In the genomic region with DNA sequence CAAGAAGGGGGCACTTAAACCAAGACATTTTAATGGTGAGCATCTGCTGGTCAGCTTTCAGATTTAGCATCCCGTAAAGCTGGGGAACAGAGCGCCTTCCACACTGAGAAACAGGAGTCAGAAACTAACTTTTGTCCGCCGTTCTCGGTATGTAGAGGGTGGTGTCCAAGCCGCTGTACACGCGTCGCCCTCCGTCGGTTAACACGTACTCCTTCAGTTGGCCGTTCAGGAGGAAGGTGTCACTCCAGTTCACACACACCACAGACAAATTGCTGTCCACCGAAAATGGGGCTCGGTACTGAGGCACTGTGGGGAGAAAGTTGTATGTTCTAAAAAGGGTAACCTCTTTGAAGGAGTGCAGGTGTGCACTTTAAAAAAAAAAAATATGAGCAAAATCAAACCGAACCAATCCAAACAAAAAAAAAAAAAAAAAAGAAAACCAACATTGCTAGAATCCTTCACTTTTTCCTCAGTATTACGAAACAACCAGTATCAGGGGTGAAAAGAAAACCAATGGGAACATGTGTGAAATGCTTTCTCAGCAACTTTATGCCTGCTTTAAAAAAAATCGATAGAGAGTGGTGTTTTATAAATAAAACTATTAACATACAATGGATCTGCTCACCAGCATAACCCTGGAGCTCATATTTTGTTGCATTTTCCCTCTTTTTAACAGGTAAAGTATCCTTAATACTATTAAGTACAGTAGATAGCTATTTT, we compare ENCODE assay signal across 3 cellular contexts.
TF ChIP-seq lines count a peak whose summit lies in the region.

No MANE protein-coding gene starts in this region.

TF ChIP-seq in GM23338, 12 proteins besides CTCF, POLR2A, EP300 and RAD21 (continues in another document):
- TF ChIP-seq NANOG (IDR thresholded peaks at IDR 0.05; ENCODE audit: borderline replicate concordance), result no peak
- TF ChIP-seq EZH2phosphoT487 (IDR thresholded peaks at IDR 0.05; ENCODE audit: unreplicated experiment), result no peak
- TF ChIP-seq ZNF331 (CRISPR knock-in tag; IDR thresholded peaks at IDR 0.05; ENCODE audit: low read depth), result no peak
- no peak for TF ChIP-seq EZH2 (IDR thresholded peaks at IDR 0.05; ENCODE audit: low read depth, unreplicated experiment)
- no peak for TF ChIP-seq JUNB (IDR thresholded peaks at IDR 0.05; ENCODE audit: unreplicated experiment)
- TF ChIP-seq, protein P1, sequence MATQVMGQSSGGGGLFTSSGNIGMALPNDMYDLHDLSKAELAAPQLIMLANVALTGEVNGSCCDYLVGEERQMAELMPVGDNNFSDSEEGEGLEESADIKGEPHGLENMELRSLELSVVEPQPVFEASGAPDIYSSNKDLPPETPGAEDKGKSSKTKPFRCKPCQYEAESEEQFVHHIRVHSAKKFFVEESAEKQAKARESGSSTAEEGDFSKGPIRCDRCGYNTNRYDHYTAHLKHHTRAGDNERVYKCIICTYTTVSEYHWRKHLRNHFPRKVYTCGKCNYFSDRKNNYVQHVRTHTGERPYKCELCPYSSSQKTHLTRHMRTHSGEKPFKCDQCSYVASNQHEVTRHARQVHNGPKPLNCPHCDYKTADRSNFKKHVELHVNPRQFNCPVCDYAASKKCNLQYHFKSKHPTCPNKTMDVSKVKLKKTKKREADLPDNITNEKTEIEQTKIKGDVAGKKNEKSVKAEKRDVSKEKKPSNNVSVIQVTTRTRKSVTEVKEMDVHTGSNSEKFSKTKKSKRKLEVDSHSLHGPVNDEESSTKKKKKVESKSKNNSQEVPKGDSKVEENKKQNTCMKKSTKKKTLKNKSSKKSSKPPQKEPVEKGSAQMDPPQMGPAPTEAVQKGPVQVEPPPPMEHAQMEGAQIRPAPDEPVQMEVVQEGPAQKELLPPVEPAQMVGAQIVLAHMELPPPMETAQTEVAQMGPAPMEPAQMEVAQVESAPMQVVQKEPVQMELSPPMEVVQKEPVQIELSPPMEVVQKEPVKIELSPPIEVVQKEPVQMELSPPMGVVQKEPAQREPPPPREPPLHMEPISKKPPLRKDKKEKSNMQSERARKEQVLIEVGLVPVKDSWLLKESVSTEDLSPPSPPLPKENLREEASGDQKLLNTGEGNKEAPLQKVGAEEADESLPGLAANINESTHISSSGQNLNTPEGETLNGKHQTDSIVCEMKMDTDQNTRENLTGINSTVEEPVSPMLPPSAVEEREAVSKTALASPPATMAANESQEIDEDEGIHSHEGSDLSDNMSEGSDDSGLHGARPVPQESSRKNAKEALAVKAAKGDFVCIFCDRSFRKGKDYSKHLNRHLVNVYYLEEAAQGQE (IDR thresholded peaks at IDR 0.05; ENCODE audit: unreplicated experiment), result no peak
- TF ChIP-seq, protein P2, sequence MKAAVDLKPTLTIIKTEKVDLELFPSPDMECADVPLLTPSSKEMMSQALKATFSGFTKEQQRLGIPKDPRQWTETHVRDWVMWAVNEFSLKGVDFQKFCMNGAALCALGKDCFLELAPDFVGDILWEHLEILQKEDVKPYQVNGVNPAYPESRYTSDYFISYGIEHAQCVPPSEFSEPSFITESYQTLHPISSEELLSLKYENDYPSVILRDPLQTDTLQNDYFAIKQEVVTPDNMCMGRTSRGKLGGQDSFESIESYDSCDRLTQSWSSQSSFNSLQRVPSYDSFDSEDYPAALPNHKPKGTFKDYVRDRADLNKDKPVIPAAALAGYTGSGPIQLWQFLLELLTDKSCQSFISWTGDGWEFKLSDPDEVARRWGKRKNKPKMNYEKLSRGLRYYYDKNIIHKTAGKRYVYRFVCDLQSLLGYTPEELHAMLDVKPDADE (IDR thresholded peaks at IDR 0.05), result no peak

TF ChIP-seq in H1, 55 proteins besides CTCF, POLR2A, EP300 and RAD21:
- no peak for TF ChIP-seq SIN3A (conservative IDR thresholded peaks at IDR 0.05 in 1 of 2, IDR thresholded peaks at IDR 0.05 in 1 of 2; ENCODE audit: low read depth in 1 of 2, low read length in 2 of 2)
- TF ChIP-seq SP4 (IDR thresholded peaks at IDR 0.05; ENCODE audit: low read length), result no peak
- TF ChIP-seq POLR2AphosphoS5 (IDR thresholded peaks at IDR 0.05; ENCODE audit: low read depth, low read length), result no peak

TF ChIP-seq in HepG2, 621 proteins besides CTCF, POLR2A, EP300 and RAD21:
- TF ChIP-seq, protein P3, sequence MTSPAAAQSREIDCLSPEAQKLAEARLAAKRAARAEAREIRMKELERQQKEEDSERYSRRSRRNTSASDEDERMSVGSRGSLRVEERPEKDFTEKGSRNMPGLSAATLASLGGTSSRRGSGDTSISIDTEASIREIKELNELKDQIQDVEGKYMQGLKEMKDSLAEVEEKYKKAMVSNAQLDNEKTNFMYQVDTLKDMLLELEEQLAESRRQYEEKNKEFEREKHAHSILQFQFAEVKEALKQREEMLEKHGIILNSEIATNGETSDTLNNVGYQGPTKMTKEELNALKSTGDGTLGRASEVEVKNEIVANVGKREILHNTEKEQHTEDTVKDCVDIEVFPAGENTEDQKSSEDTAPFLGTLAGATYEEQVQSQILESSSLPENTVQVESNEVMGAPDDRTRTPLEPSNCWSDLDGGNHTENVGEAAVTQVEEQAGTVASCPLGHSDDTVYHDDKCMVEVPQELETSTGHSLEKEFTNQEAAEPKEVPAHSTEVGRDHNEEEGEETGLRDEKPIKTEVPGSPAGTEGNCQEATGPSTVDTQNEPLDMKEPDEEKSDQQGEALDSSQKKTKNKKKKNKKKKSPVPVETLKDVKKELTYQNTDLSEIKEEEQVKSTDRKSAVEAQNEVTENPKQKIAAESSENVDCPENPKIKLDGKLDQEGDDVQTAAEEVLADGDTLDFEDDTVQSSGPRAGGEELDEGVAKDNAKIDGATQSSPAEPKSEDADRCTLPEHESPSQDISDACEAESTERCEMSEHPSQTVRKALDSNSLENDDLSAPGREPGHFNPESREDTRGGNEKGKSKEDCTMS (CRISPR knock-in tag; conservative IDR thresholded peaks at IDR 0.05), result no peak
- TF ChIP-seq MAFK (conservative IDR thresholded peaks at IDR 0.05 in 1 of 2, IDR thresholded peaks at IDR 0.05 in 1 of 2; ENCODE audit: low read length in 2 of 2) (peak; percentile 34 to 56; a peak in 1 of 4 replicates), YEATS2 (CRISPR knock-in tag; IDR thresholded peaks at IDR 0.05; ENCODE audit: borderline replicate concordance) (no peak)
